ENCODE assay signal across 9 cellular contexts in the genomic region with DNA sequence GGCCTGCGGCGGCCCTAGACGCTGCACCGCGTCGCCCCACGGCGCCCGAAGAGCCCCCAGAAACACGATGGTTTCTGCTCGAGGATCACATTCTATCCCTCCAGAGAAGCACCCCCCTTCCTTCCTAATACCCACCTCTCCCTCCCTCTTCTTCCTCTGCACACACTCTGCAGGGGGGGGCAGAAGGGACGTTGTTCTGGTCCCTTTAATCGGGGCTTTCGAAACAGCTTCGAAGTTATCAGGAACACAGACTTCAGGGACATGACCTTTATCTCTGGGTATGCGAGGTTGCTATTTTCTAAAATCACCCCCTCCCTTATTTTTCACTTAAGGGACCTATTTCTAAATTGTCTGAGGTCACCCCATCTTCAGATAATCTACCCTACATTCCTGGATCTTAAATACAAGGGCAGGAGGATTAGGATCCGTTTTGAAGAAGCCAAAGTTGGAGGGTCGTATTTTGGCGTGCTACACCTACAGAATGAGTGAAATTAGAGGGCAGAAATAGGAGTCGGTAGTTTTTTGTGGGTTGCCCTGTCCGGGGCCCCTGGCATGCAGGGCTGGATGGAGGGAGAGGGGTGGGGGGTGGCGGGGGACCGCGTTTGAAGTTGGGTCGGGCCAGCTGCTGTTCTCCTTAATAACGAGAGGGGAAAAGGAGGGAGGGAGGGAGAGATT. TPM values are rescaled to one million over a fixed set of nuclear protein-coding genes. Genes with fewer than 3 reads are reported as not detected.
A peak's percentile ranks its signal among the peaks of the same experiment; 100 is the strongest.
DNase-seq lines count a peak whose midpoint lies in the region; ATAC-seq and TF ChIP-seq lines count a peak whose summit lies in the region.
"Had no signal": no experiment of that assay in that cellular context is flagged by ENCODE, and none has a peak within 500 bp of the region (broad histone marks: within the 10 kb centered on the region; RNA-seq: fewer than 3 reads in every experiment).

No MANE protein-coding gene starts in this region.

- H3K4me3 ChIP-seq in Peyer's patch: peak overlapping the region; percentile 55 to 89 (median 74)

- TF ChIP-seq POLR2A in Peyer's patch (IDR thresholded peaks at IDR 0.05) (no peak), erythroblast (IDR thresholded peaks at IDR 0.05; ENCODE audit: low read length) (no peak)

- peaks cover 97% of the 10 kb centered on the region for H3K27me3 Mint-ChIP-seq in Calu3 (ENCODE audit: unreplicated experiment)
- H3K27me3 Mint-ChIP-seq in osteocyte (ENCODE audit: unreplicated experiment): peaks cover 67% of the 10 kb centered on the region

- DNase-seq in Calu3 (no peak), Peyer's patch (peak in 1 of 3 donors; percentile 46), erythroblast (lab: John Stamatoyannopoulos, UW) (peak; percentile 49 to 62), osteocyte (ENCODE audit: extremely low spot score, unreplicated experiment) (peak; percentile 0), NCI-H510A (lab: John Stamatoyannopoulos, UW) (no peak), NCI-H1694 treated with DMSO at 0.1 percent for 48 hours (lab: John Stamatoyannopoulos, UW) (no peak)
- DNase-seq: NCI-H2081 had no signal

- no peaks in the 10 kb centered on the region for H3K27me3 ChIP-seq in Peyer's patch

- H3K36me3 ChIP-seq in Peyer's patch: no peaks in the 10 kb centered on the region

- H3K36me3 Mint-ChIP-seq in Calu3 (ENCODE audit: insufficient read depth, unreplicated experiment): peaks cover 14% of the 10 kb centered on the region
- H3K36me3 Mint-ChIP-seq in osteocyte (ENCODE audit: unreplicated experiment): peaks cover 2% of the 10 kb centered on the region

- H3K9me3 Mint-ChIP-seq in Calu3 (ENCODE audit: low read depth, unreplicated experiment): no peaks in the 10 kb centered on the region
- no peaks in the 10 kb centered on the region for H3K9me3 Mint-ChIP-seq in osteocyte (ENCODE audit: unreplicated experiment)

- ATAC-seq in GM21515 (IDR thresholded peaks at IDR 0.05; ENCODE audit: unreplicated experiment): no peak
- ATAC-seq in HG02798 (IDR thresholded peaks at IDR 0.05; ENCODE audit: poor library complexity, unreplicated experiment): no peak

- H3K4me1 ChIP-seq in Peyer's patch: peaks cover 0 to 55% (median 8%) of the 10 kb centered on the region in 4 donors

- CTCF ChIA-PET in Calu3 (lab: Charles Lee): interaction anchor here (1.4 kb wide), 1 partner anchor 25 kb away, joined by 3 read pairs; no protein-coding TSS in a partner anchor

- peak overlapping the region; percentile 89 to 96 (median 94) for H3K27ac ChIP-seq in Peyer's patch

- H3K27ac Mint-ChIP-seq in Calu3 (ENCODE audit: unreplicated experiment): peak overlapping the region; percentile 27
- H3K27ac Mint-ChIP-seq in osteocyte (ENCODE audit: unreplicated experiment): no peak overlapping the region

- no TSS peak for BruUV-seq in Calu3 (replicated peaks; lab: Mats Ljungman, UMichigan)

- H3K4me1 Mint-ChIP-seq in Calu3 (ENCODE audit: low read depth, unreplicated experiment) (peaks cover 34% of the 10 kb centered on the region), osteocyte (ENCODE audit: unreplicated experiment) (peaks cover 49% of the 10 kb centered on the region)

- intact Hi-C loops in Calu3 (cut with micrococcal nuclease; ENCODE audit: unreplicated experiment): loop anchor here (10.0 kb wide), 1 partner anchor 128 kb away; no protein-coding TSS in a partner anchor

- H3K4me3 Mint-ChIP-seq in Calu3 (ENCODE audit: low read depth, unreplicated experiment) (peak overlapping the region; percentile 83), osteocyte (ENCODE audit: unreplicated experiment) (peak overlapping the region; percentile 50)

- no peaks in the 10 kb centered on the region for H3K9me3 ChIP-seq in Peyer's patch

- no peak for TF ChIP-seq CTCF in Calu3 (IDR thresholded peaks at IDR 0.05; ENCODE audit: unreplicated experiment)
- TF ChIP-seq CTCF in Peyer's patch (IDR thresholded peaks at IDR 0.05): no peak
- no peak for TF ChIP-seq CTCF in osteocyte (IDR thresholded peaks at IDR 0.05)

RNA-seq across cellular contexts. Expression of a gene that starts 0.4 kb away (rescaled TPM):
- total RNA-seq in Calu3 (2022): 0.07 and 0.17 TPM in 2 replicates
- 100 to 1,000 TPM in 2 of 4 donors, 10 to 100 TPM in 2; 72.0 to 162 (median 97.6) TPM for total RNA-seq in Peyer's patch
- 9.8 and 12.6 TPM in 2 replicates for total RNA-seq in osteocyte

RNA-seq across cellular contexts. Expression of a gene that starts 47.9 kb away (rescaled TPM):
- total RNA-seq in Calu3 (2022) (15.9 and 17.3 TPM in 2 replicates), Peyer's patch (1 to 10 TPM; 1.7 to 8.0 (median 3.0) TPM), osteocyte (16.6 and 19.9 TPM in 2 replicates)

Comparison
In these comparisons a context has a peak if more than half of its experiments do, and no peak if none do; other contexts are left out.
1. DNase-seq: peak in erythroblast (2 of 2) and osteocyte (single experiment); none in Calu3 (single experiment), NCI-H510A (single experiment) and NCI-H1694 treated with DMSO at 0.1 percent for 48 hours (single experiment).